ENCODE assay signal across 26 cellular contexts in genomic region chrX:38150993-38151392, GRCh38.
"Had no signal": no experiment of that assay in that cellular context is flagged by ENCODE, and none has a peak within 500 bp of the region (broad histone marks: within the 10 kb centered on the region; RNA-seq: fewer than 3 reads in every experiment).

No MANE protein-coding gene starts in this region.

- H3K4me1 ChIP-seq: psoas muscle, sigmoid colon, spleen, testis had no signal

- H3K4me3 ChIP-seq: dorsolateral prefrontal cortex, lung, mucosa of descending colon, ovary, psoas muscle, sigmoid colon, spleen, testis, tibial artery had no signal

- H3K9me3 Mint-ChIP-seq: memory B cell; natural killer cell treated with Interleukin-12 subunit alpha and Interleukin-12 subunit beta and Interleukin-15 and Interleukin-18, amount 100 ng/mL, for 72 hours; stimulated activated memory B cell treated with anti-CD40 and anti-IgM and Interleukin-4, amounts not matched to agents 10 μg/mL and 1 μg/mL and 100 μg/mL, for 72 hours; type B pancreatic cell had no signal

- H3K4me1 Mint-ChIP-seq: immature natural killer cell; memory B cell; naive B cell; stimulated activated memory B cell treated with anti-CD40 and anti-IgM and Interleukin-4, amounts not matched to agents 10 μg/mL and 1 μg/mL and 100 μg/mL, for 72 hours had no signal

- H3K36me3 ChIP-seq: ovary, spleen, tibial artery had no signal

- H3K27ac Mint-ChIP-seq: immature natural killer cell; memory B cell; natural killer cell treated with Interleukin-12 subunit alpha and Interleukin-12 subunit beta and Interleukin-15 and Interleukin-18, amount 100 ng/mL, for 72 hours; stimulated activated memory B cell treated with anti-CD40 and anti-IgM and Interleukin-4, amounts not matched to agents 10 μg/mL and 1 μg/mL and 100 μg/mL, for 72 hours; type B pancreatic cell had no signal

- DNase-seq: dorsolateral prefrontal cortex; effector CD4-positive, alpha-beta T cell; hypothalamus; immature natural killer cell; mucosa of descending colon; naive B cell; nucleus accumbens; ovary; posterior cingulate gyrus; psoas muscle; right cardiac atrium; sigmoid colon; spleen; stimulated activated CD4-positive, alpha-beta T cell treated with anti-CD3 and anti-CD28 coated beads, Interleukin-4, amount 100 ng/mL, for 4 hours; stimulated activated naive CD8-positive, alpha-beta T cell treated with anti-CD3 and anti-CD28 coated beads, Interleukin-15, Interleukin-2, amounts not matched to agents 100 U/mL and 50 U/mL, for 24 hours; substantia nigra; testis; tibial artery had no signal

- H3K27me3 Mint-ChIP-seq: stimulated activated memory B cell treated with anti-CD40 and anti-IgM and Interleukin-4, amounts not matched to agents 10 μg/mL and 1 μg/mL and 100 μg/mL, for 72 hours; type B pancreatic cell had no signal

- H3K36me3 Mint-ChIP-seq: immature natural killer cell; memory B cell; naive B cell; natural killer cell treated with Interleukin-12 subunit alpha and Interleukin-12 subunit beta and Interleukin-15 and Interleukin-18, amount 100 ng/mL, for 72 hours; stimulated activated memory B cell treated with anti-CD40 and anti-IgM and Interleukin-4, amounts not matched to agents 10 μg/mL and 1 μg/mL and 100 μg/mL, for 72 hours; type B pancreatic cell had no signal

- H3K9me3 ChIP-seq: mucosa of descending colon, ovary, psoas muscle, sigmoid colon, spleen, testis, tibial artery had no signal

- H3K27ac ChIP-seq: dorsolateral prefrontal cortex, ovary, psoas muscle, sigmoid colon, spleen, testis, tibial artery had no signal

- H3K4me3 Mint-ChIP-seq: immature natural killer cell; memory B cell; naive B cell; natural killer cell treated with Interleukin-12 subunit alpha and Interleukin-12 subunit beta and Interleukin-15 and Interleukin-18, amount 100 ng/mL, for 72 hours; stimulated activated memory B cell treated with anti-CD40 and anti-IgM and Interleukin-4, amounts not matched to agents 10 μg/mL and 1 μg/mL and 100 μg/mL, for 72 hours; type B pancreatic cell had no signal

- FAIRE-seq: colon, frontal cortex, keratinocyte had no signal

- H3K27me3 ChIP-seq: ovary, sigmoid colon, testis, tibial artery had no signal
